In the genomic region with DNA sequence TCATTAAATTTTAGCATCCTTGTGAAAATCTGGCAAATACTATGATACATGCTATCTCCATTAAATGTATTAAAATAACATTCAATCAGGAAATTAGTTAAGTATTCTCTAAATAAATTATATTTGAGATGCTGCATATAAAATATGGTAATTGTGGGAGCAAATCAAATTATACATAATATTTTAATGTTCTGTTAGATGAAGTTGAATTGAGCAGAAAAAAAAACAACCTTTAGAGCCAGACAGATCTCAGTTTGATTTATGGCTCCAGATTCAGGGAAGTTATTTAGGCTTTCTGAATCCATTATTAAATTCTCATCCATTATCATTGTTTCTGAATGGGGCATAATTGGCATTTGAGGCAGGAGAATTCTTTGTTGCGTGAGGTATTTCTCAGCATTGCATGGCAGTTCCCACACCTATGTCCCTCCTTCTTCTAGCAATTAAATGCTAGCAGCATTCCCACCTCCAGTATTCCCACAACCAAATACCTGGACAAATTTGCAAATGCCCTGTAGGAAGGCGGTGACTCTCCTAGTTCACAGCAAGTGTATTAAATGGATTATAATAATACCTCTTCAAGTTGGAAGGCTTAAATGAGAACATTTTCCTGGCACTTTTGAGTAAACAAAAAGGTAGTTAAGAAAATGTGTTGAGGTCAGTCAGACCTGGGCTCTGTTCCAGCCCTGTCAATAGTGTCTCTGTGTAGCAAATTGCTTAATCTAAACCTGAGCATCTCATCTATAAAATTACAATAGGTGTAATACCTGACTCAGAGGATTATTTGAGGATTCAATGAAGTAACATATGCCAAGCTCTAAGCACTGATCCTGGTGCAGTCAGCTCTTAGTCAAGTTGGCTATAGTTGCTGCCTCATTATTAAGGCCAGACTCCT, we compare ENCODE assay signal across 13 cellular contexts.
DNase-seq lines count a peak whose midpoint lies in the region; ATAC-seq, FAIRE-seq and TF ChIP-seq lines count a peak whose summit lies in the region.
"Had no signal": no experiment of that assay in that cellular context is flagged by ENCODE, and none has a peak within 500 bp of the region (broad histone marks: within the 10 kb centered on the region; RNA-seq: fewer than 3 reads in every experiment).

No MANE protein-coding gene starts in this region.

- TF ChIP-seq CTCF in D721Med (IDR thresholded peaks at IDR 0.05; ENCODE audit: insufficient read depth, missing control alignments) (no peak), WERI-Rb-1 (IDR thresholded peaks at IDR 0.05; ENCODE audit: low read depth, low read length) (no peak), right lobe of liver (IDR thresholded peaks at IDR 0.05) (no peak), esophagus squamous epithelium (IDR thresholded peaks at IDR 0.05) (no peak)

- peaks cover 0 to 15% (median 6%) of the 10 kb centered on the region in 4 donors for H3K4me1 ChIP-seq in right lobe of liver
- peaks cover 0 to 38% (median 4%) of the 10 kb centered on the region in 3 donors for H3K4me1 ChIP-seq in esophagus squamous epithelium

- no peaks in the 10 kb centered on the region for H3K36me3 ChIP-seq in WERI-Rb-1
- no peaks in the 10 kb centered on the region for H3K36me3 ChIP-seq in right lobe of liver
- no peaks in the 10 kb centered on the region for H3K36me3 ChIP-seq in esophagus squamous epithelium

- 68% methylated on average over 2 of the region's 2 CpGs for WGBS in right lobe of liver (ENCODE audit: insufficient coverage, low coverage, low lambda C conversion rate, missing lambda C conversion rate)
- whole genome bisulfite sequencing in esophagus squamous epithelium, 2 donors = 38 to 58% methylated on average over 2 of the region's 2 CpGs

- no peak for DNase-seq in D721Med (ENCODE audit: insufficient read length, low spot score)
- peak; percentile 8 for DNase-seq in NCI-H128 (lab: John Stamatoyannopoulos, UW; ENCODE audit: unreplicated experiment)
- peak; percentile 23 for DNase-seq in WERI-Rb-1
- DNase-seq in right lobe of liver = peak; percentile 49 to 73 (median 67)
- no peak for DNase-seq in activated CD4-positive, alpha-beta T cell treated with anti-CD3 and anti-CD28 coated beads for 48 hours
- no peak for DNase-seq in RCC 7860 (ENCODE audit: low spot score)
- DNase-seq in esophagus squamous epithelium (lab: John Stamatoyannopoulos, UW) = no peak
- DNase-seq: activated CD4-positive, alpha-beta T cell treated with anti-CD3 and anti-CD28 coated beads, Interleukin-2, amount 10 ng/mL, durations not matched to agents 24 days and 14 days; HFFc6; MM.1S; SIG-M5; stimulated activated CD4-positive, alpha-beta T cell treated with anti-CD3 and anti-CD28 coated beads, Interleukin-4, amount 100 ng/mL, for 1 hour had no signal

- FAIRE-seq in D721Med (lab: Jason Lieb, UNC) (peak; percentile 51), RCC 7860 (lab: Jason Lieb, UNC) (no peak)

- H3K27ac ChIP-seq in WERI-Rb-1 (no peak overlapping the region), right lobe of liver (no peak overlapping the region), esophagus squamous epithelium (no peak overlapping the region)

- H3K4me3 ChIP-seq in WERI-Rb-1 (ENCODE audit: low read depth, low read length) (no peak overlapping the region), right lobe of liver (no peak overlapping the region), esophagus squamous epithelium (no peak overlapping the region)

- H3K9me3 ChIP-seq in WERI-Rb-1 (ENCODE audit: severe bottlenecking) (no peaks in the 10 kb centered on the region), right lobe of liver (no peaks in the 10 kb centered on the region), esophagus squamous epithelium (no peaks in the 10 kb centered on the region)

- intact Hi-C loops in right lobe of liver (cut with DNase I) = loop anchor here in 1 of 2 donors (10.0 kb wide), 1 partner anchor 81 kb away; no protein-coding TSS in a partner anchor
- intact Hi-C loops in esophagus squamous epithelium (cut with DNase I) = no loop called here

- H3K27me3 ChIP-seq in WERI-Rb-1 (ENCODE audit: insufficient read depth, low read depth, severe bottlenecking) (no peaks in the 10 kb centered on the region), right lobe of liver (no peaks in the 10 kb centered on the region), esophagus squamous epithelium (no peaks in the 10 kb centered on the region)

- TF ChIP-seq POLR2A in right lobe of liver (IDR thresholded peaks at IDR 0.05) = no peak
- no peak for TF ChIP-seq POLR2A in esophagus squamous epithelium (IDR thresholded peaks at IDR 0.05)

- ATAC-seq in right lobe of liver (peak; percentile 73 to 93 (median 89)), GM19463 (IDR thresholded peaks at IDR 0.05; ENCODE audit: unreplicated experiment) (no peak)

Comparison
In these comparisons a context has a peak if more than half of its experiments do, and no peak if none do; other contexts are left out.
1. DNase-seq: peak in NCI-H128 (single experiment), WERI-Rb-1 (single experiment) and right lobe of liver (3 of 3); none in D721Med (single experiment), activated CD4-positive, alpha-beta T cell treated with anti-CD3 and anti-CD28 coated beads for 48 hours (single experiment), RCC 7860 (single experiment) and esophagus squamous epithelium (single experiment).